In genomic region chr10:4617626-4618025, GRCh38 we compare ENCODE assay signal across 28 cellular contexts.
"Had no signal": no experiment of that assay in that cellular context is flagged by ENCODE, and none has a peak within 500 bp of the region (broad histone marks: within the 10 kb centered on the region; RNA-seq: fewer than 3 reads in every experiment).

No MANE protein-coding gene starts in this region.

- H3K27me3 ChIP-seq: ascending aorta, body of pancreas, MG63 had no signal

- ATAC-seq: activated CD8-positive, alpha-beta memory T cell treated with anti-CD3 and anti-CD28 coated beads, Interleukin-2, amount 10 ng/mL, durations not matched to agents 7 days and 5 days; activated naive CD4-positive, alpha-beta T cell treated with anti-CD3 and anti-CD28 coated beads, Interleukin-2, amount 50 U/mL, for 72 hours; activated naive CD8-positive, alpha-beta T cell treated with anti-CD3 and anti-CD28 coated beads, Interleukin-2, amount 50 U/mL, for 24 hours; activated T-cell treated with anti-CD3 and anti-CD28 coated beads, Interleukin-2, amount 50 U/mL, for 4 hours; body of pancreas; PC-3; T-helper 17 cell had no signal

- H3K4me3 ChIP-seq: ascending aorta, body of pancreas, coronary artery, MG63 had no signal

- H3K36me3 ChIP-seq: ascending aorta, MG63 had no signal

- H3K4me1 ChIP-seq: ascending aorta, body of pancreas had no signal

- H3K9me3 ChIP-seq: body of pancreas had no signal

- DNase-seq: activated B cell treated with CpG ODN at 0.5 μM for 24 hours; activated CD4-positive, alpha-beta T cell treated with anti-CD3 and anti-CD28 coated beads for 1 hour; activated CD4-positive, alpha-beta T cell treated with anti-CD3 and anti-CD28 coated beads, Interleukin-2, amount 10 ng/mL, durations not matched to agents 24 days and 14 days; activated CD4-positive, alpha-beta T cell treated with anti-CD3 and anti-CD28 coated beads, Interleukin-2, amount 50 U/mL, for 48 hours; activated CD8-positive, alpha-beta memory T cell treated with anti-CD3 and anti-CD28 coated beads, Interleukin-2, amount 10 ng/mL, durations not matched to agents 7 days and 5 days; activated effector memory CD4-positive, alpha-beta T cell treated with anti-CD3 and anti-CD28 coated beads, Interleukin-2, amount 50 U/mL, for 16 hours; activated naive CD4-positive, alpha-beta T cell treated with Interleukin-2 at 50 U/mL for 16 hours; activated naive CD8-positive, alpha-beta T cell treated with anti-CD3 and anti-CD28 coated beads, Interleukin-2, amount 50 U/mL, for 24 hours; activated T-cell treated with anti-CD3 and anti-CD28 coated beads, Interleukin-2, amount 50 U/mL, for 4 hours; amniotic stem cell; body of pancreas; central memory CD4-positive, alpha-beta T cell; MG63; MV-4-11; NCI-H1092 treated with DMSO at 0.1 percent for 48 hours; NCI-H1436; NCI-H1694 treated with DMSO at 0.1 percent for 48 hours; NCI-H2029 treated with DMSO at 0.1 percent for 48 hours; NCI-H510A treated with DMSO at 0.1 percent for 48 hours; NCI-H69; NK-92 treated with Interleukin-12 subunit alpha and Interleukin-12 subunit beta, amount 100 ng/mL, for 24 hours; PC-3; SHP77 treated with DMSO at 0.1 percent for 48 hours; T-helper 17 cell; T-helper 9 cell had no signal

- H3K27ac ChIP-seq: ascending aorta, body of pancreas, coronary artery had no signal
